1 cellular context compared by ENCODE assay signal in genomic region chr14:31968107-31968810, GRCh38.
TF ChIP-seq lines count a peak whose summit lies in the region.

No MANE protein-coding gene starts in this region.

TF ChIP-seq in HepG2, 621 proteins besides CTCF, POLR2A, EP300 and RAD21 (continued from another document and continues in another):
- TF ChIP-seq, protein P1, sequence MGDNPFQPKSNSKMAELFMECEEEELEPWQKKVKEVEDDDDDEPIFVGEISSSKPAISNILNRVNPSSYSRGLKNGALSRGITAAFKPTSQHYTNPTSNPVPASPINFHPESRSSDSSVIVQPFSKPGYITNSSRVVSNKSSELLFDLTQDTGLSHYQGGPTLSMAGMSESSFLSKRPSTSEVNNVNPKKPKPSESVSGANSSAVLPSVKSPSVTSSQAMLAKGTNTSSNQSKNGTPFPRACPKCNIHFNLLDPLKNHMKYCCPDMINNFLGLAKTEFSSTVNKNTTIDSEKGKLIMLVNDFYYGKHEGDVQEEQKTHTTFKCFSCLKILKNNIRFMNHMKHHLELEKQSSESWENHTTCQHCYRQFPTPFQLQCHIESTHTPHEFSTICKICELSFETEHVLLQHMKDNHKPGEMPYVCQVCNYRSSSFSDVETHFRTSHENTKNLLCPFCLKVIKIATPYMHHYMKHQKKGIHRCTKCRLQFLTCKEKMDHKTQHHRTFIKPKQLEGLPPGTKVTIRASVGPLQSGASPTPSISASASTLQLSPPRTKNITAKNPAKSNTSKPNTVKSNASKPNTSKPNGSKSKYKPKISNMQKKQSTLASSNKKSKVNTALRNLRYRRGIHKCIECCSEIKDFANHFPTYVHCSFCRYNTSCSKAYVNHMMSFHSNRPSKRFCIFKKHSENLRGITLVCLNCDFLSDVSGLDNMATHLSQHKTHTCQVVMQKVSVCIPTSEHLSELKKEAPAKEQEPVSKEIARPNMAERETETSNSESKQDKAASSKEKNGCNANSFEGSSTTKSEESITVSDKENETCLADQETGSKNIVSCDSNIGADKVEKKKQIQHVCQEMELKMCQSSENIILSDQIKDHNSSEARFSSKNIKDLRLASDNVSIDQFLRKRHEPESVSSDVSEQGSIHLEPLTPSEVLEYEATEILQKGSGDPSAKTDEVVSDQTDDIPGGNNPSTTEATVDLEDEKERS (CRISPR knock-in tag; IDR thresholded peaks at IDR 0.05) = 0 out of 2 replicates have a peak, but pooled peaks have one; percentile 43
- TF ChIP-seq TAF1 (CRISPR knock-in tag; IDR thresholded peaks at IDR 0.05) = no peak
- TF ChIP-seq ZNF605 (CRISPR knock-in tag; IDR thresholded peaks at IDR 0.05) = no peak
- TF ChIP-seq, protein P2, sequence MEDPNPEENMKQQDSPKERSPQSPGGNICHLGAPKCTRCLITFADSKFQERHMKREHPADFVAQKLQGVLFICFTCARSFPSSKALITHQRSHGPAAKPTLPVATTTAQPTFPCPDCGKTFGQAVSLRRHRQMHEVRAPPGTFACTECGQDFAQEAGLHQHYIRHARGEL (CRISPR knock-in tag; IDR thresholded peaks at IDR 0.05) = no peak
- TF ChIP-seq TBL1XR1 (IDR thresholded peaks at IDR 0.05; ENCODE audit: borderline replicate concordance, low read length, partially characterized antibody) = no peak
- no peak for TF ChIP-seq ZKSCAN5 (CRISPR knock-in tag; IDR thresholded peaks at IDR 0.05)
- peak; percentile 60 for TF ChIP-seq TEAD3 (CRISPR knock-in tag; optimal IDR thresholded peaks at IDR 0.05; ENCODE audit: borderline replicate concordance)
- TF ChIP-seq, protein P3, sequence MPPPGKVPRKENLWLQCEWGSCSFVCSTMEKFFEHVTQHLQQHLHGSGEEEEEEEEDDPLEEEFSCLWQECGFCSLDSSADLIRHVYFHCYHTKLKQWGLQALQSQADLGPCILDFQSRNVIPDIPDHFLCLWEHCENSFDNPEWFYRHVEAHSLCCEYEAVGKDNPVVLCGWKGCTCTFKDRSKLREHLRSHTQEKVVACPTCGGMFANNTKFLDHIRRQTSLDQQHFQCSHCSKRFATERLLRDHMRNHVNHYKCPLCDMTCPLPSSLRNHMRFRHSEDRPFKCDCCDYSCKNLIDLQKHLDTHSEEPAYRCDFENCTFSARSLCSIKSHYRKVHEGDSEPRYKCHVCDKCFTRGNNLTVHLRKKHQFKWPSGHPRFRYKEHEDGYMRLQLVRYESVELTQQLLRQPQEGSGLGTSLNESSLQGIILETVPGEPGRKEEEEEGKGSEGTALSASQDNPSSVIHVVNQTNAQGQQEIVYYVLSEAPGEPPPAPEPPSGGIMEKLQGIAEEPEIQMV (CRISPR knock-in tag; IDR thresholded peaks at IDR 0.05; ENCODE audit: low read depth) = no peak
- no peak for TF ChIP-seq ZNF768 (CRISPR knock-in tag; IDR thresholded peaks at IDR 0.05)
- no peak for TF ChIP-seq MXD4 (CRISPR knock-in tag; IDR thresholded peaks at IDR 0.05)
- TF ChIP-seq SP4 (CRISPR knock-in tag; IDR thresholded peaks at IDR 0.05) = no peak
- no peak for TF ChIP-seq MAF1 (CRISPR knock-in tag; IDR thresholded peaks at IDR 0.05; ENCODE audit: borderline replicate concordance)
- TF ChIP-seq ZNF850 (CRISPR knock-in tag; conservative IDR thresholded peaks at IDR 0.05) = no peak
- TF ChIP-seq RARA (CRISPR knock-in tag; IDR thresholded peaks at IDR 0.05) = 0 out of 2 replicates have a peak, but pooled peaks have one; percentile 13
- TF ChIP-seq POLR2AphosphoS5 (IDR thresholded peaks at IDR 0.05; ENCODE audit: low read depth, low read length) = no peak
- no peak for TF ChIP-seq ZMYM4 (CRISPR knock-in tag; IDR thresholded peaks at IDR 0.05)
- TF ChIP-seq, protein P4, sequence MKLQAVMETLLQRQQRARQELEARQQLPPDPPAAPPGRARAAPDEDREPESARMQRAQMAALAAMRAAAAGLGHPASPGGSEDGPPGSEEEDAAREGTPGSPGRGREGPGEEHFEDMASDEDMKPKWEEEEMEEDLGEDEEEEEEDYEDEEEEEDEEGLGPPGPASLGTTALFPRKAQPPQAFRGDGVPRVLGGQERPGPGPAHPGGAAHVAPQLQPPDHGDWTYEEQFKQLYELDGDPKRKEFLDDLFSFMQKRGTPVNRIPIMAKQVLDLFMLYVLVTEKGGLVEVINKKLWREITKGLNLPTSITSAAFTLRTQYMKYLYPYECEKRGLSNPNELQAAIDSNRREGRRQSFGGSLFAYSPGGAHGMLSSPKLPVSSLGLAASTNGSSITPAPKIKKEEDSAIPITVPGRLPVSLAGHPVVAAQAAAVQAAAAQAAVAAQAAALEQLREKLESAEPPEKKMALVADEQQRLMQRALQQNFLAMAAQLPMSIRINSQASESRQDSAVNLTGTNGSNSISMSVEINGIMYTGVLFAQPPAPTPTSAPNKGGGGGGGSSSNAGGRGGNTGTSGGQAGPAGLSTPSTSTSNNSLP (IDR thresholded peaks at IDR 0.05; ENCODE audit: low read depth, low read length) = 0 out of 2 replicates have a peak, but pooled peaks have one; percentile 25
- TF ChIP-seq ETV6 (CRISPR knock-in tag; conservative IDR thresholded peaks at IDR 0.05) = 0 out of 2 replicates have a peak, but pooled peaks have one; percentile 57
- no peak for TF ChIP-seq MAFG (CRISPR knock-in tag; IDR thresholded peaks at IDR 0.05)
- TF ChIP-seq, protein P5, sequence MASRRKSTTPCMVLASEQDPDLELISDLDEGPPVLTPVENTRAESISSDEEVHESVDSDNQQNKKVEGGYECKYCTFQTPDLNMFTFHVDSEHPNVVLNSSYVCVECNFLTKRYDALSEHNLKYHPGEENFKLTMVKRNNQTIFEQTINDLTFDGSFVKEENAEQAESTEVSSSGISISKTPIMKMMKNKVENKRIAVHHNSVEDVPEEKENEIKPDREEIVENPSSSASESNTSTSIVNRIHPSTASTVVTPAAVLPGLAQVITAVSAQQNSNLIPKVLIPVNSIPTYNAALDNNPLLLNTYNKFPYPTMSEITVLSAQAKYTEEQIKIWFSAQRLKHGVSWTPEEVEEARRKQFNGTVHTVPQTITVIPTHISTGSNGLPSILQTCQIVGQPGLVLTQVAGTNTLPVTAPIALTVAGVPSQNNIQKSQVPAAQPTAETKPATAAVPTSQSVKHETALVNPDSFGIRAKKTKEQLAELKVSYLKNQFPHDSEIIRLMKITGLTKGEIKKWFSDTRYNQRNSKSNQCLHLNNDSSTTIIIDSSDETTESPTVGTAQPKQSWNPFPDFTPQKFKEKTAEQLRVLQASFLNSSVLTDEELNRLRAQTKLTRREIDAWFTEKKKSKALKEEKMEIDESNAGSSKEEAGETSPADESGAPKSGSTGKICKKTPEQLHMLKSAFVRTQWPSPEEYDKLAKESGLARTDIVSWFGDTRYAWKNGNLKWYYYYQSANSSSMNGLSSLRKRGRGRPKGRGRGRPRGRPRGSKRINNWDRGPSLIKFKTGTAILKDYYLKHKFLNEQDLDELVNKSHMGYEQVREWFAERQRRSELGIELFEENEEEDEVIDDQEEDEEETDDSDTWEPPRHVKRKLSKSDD (CRISPR knock-in tag; IDR thresholded peaks at IDR 0.05; ENCODE audit: low read depth) = no peak
- no peak for TF ChIP-seq SOX5 (CRISPR knock-in tag; IDR thresholded peaks at IDR 0.05; ENCODE audit: borderline replicate concordance)
- TF ChIP-seq HNRNPK (IDR thresholded peaks at IDR 0.05; ENCODE audit: low read depth, low read length, poor library complexity, severe bottlenecking) = no peak
- TF ChIP-seq, protein P6, sequence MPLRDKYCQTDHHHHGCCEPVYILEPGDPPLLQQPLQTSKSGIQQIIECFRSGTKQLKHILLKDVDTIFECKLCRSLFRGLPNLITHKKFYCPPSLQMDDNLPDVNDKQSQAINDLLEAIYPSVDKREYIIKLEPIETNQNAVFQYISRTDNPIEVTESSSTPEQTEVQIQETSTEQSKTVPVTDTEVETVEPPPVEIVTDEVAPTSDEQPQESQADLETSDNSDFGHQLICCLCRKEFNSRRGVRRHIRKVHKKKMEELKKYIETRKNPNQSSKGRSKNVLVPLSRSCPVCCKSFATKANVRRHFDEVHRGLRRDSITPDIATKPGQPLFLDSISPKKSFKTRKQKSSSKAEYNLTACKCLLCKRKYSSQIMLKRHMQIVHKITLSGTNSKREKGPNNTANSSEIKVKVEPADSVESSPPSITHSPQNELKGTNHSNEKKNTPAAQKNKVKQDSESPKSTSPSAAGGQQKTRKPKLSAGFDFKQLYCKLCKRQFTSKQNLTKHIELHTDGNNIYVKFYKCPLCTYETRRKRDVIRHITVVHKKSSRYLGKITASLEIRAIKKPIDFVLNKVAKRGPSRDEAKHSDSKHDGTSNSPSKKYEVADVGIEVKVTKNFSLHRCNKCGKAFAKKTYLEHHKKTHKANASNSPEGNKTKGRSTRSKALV (CRISPR knock-in tag; IDR thresholded peaks at IDR 0.05) = no peak
- TF ChIP-seq RFX5 (IDR thresholded peaks at IDR 0.05; ENCODE audit: low read depth, low read length) = no peak
- TF ChIP-seq, protein P7, sequence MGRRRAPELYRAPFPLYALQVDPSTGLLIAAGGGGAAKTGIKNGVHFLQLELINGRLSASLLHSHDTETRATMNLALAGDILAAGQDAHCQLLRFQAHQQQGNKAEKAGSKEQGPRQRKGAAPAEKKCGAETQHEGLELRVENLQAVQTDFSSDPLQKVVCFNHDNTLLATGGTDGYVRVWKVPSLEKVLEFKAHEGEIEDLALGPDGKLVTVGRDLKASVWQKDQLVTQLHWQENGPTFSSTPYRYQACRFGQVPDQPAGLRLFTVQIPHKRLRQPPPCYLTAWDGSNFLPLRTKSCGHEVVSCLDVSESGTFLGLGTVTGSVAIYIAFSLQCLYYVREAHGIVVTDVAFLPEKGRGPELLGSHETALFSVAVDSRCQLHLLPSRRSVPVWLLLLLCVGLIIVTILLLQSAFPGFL (CRISPR knock-in tag; IDR thresholded peaks at IDR 0.05) = no peak
- no peak for TF ChIP-seq ZNF770 (CRISPR knock-in tag; IDR thresholded peaks at IDR 0.05)
- TF ChIP-seq XBP1 (CRISPR knock-in tag; IDR thresholded peaks at IDR 0.05) = no peak
- no peak for TF ChIP-seq ZBTB4 (CRISPR knock-in tag; IDR thresholded peaks at IDR 0.05; ENCODE audit: borderline replicate concordance)
- 0 out of 2 replicates have a peak, but pooled peaks have one; percentile 7 for TF ChIP-seq GATAD2A (CRISPR knock-in tag; IDR thresholded peaks at IDR 0.05)
- no peak for TF ChIP-seq PHF8 (CRISPR knock-in tag; IDR thresholded peaks at IDR 0.05)
- TF ChIP-seq FOXP1 (IDR thresholded peaks at IDR 0.05) = no peak
- TF ChIP-seq FOXP1 (CRISPR knock-in tag; IDR thresholded peaks at IDR 0.05) = no peak
- TF ChIP-seq NFAT5 (CRISPR knock-in tag; IDR thresholded peaks at IDR 0.05) = no peak
